ENCODE assay signal across 10 cellular contexts in genomic region chr6:40550096-40550731, GRCh38. TPM values are rescaled to one million over a fixed set of nuclear protein-coding genes. Genes with fewer than 3 reads are reported as not detected.
DNase-seq lines count a peak whose midpoint lies in the region; ATAC-seq and TF ChIP-seq lines count a peak whose summit lies in the region.
"Had no signal": no experiment of that assay in that cellular context is flagged by ENCODE, and none has a peak within 500 bp of the region (broad histone marks: within the 10 kb centered on the region; RNA-seq: fewer than 3 reads in every experiment).

No MANE protein-coding gene starts in this region.

- peak; percentile 50 for ATAC-seq in naive thymus-derived CD4-positive, alpha-beta T cell
- ATAC-seq in HG03280 (IDR thresholded peaks at IDR 0.05; ENCODE audit: unreplicated experiment) (no peak), HG03135 (IDR thresholded peaks at IDR 0.05; ENCODE audit: unreplicated experiment) (no peak), GM18873 (IDR thresholded peaks at IDR 0.05; ENCODE audit: low FRiP score, unreplicated experiment) (no peak)

- POLR2A ChIA-PET in OCI-LY7 (lab: Charles Lee): no interaction called here
- POLR2A ChIA-PET in naive thymus-derived CD4-positive, alpha-beta T cell (lab: Charles Lee): no interaction called here

- no peak overlapping the region for H3K27ac ChIP-seq in OCI-LY7 (ENCODE audit: low read depth, low read length, poor library complexity, severe bottlenecking)
- no peak overlapping the region for H3K27ac ChIP-seq in dorsolateral prefrontal cortex
- no peak overlapping the region for H3K27ac ChIP-seq in naive thymus-derived CD4-positive, alpha-beta T cell (ENCODE audit: low read depth, low read length)
- H3K27ac ChIP-seq: SJSA1 had no signal

- no peak overlapping the region for H3K4me3 ChIP-seq in OCI-LY7 (ENCODE audit: low read depth, low read length, poor library complexity, severe bottlenecking)
- no peak overlapping the region for H3K4me3 ChIP-seq in dorsolateral prefrontal cortex
- no peak overlapping the region for H3K4me3 ChIP-seq in naive thymus-derived CD4-positive, alpha-beta T cell (ENCODE audit: low read length)
- H3K4me3 ChIP-seq: SJSA1 had no signal

- no peaks in the 10 kb centered on the region for H3K4me1 Mint-ChIP-seq in CD14-positive monocyte
- peaks cover 0 to 1% (median 0%) of the 10 kb centered on the region in 7 donors for H3K4me1 Mint-ChIP-seq in naive thymus-derived CD4-positive, alpha-beta T cell
- H3K4me1 Mint-ChIP-seq: memory B cell had no signal

- DNase-seq in CD14-positive monocyte (ENCODE audit: low spot score): no peak
- peak; percentile 31 for DNase-seq in GM19238 (ENCODE audit: insufficient read length, low spot score)
- DNase-seq in OCI-LY7 (ENCODE audit: low spot score): peak; percentile 47
- DNase-seq in dorsolateral prefrontal cortex: peak in 1 of 10 donors; percentile 28
- peak in 1 of 9 donors; percentile 7 for DNase-seq in naive thymus-derived CD4-positive, alpha-beta T cell

- H3K36me3 ChIP-seq in OCI-LY7 (ENCODE audit: insufficient read depth, low read length): no peaks in the 10 kb centered on the region
- no peaks in the 10 kb centered on the region for H3K36me3 ChIP-seq in naive thymus-derived CD4-positive, alpha-beta T cell (ENCODE audit: control insufficient read depth in 2 of 3, insufficient read depth in 3 of 3, low read length in 3 of 3)
- H3K36me3 ChIP-seq: SJSA1 had no signal

- no peaks in the 10 kb centered on the region for H3K27me3 ChIP-seq in dorsolateral prefrontal cortex
- peaks cover 0 to 3% of the 10 kb centered on the region in 2 donors for H3K27me3 ChIP-seq in naive thymus-derived CD4-positive, alpha-beta T cell (ENCODE audit: control insufficient read depth in 2 of 2, insufficient read depth in 2 of 2, low read length in 2 of 2)
- H3K27me3 ChIP-seq: SJSA1 had no signal

- intact Hi-C loops in CD14-positive monocyte (cut with micrococcal nuclease) (no loop called here), OCI-LY7 (cut with micrococcal nuclease; ENCODE audit: unreplicated experiment) (loop anchor here (2.0 to 10.0 kb wide), 2 partner anchors 231 to 295 kb away; no protein-coding TSS in a partner anchor), dorsolateral prefrontal cortex (cut with DNase I) (no loop called here)
- intact Hi-C loops in naive thymus-derived CD4-positive, alpha-beta T cell (cut with micrococcal nuclease): no loop called here

- no peaks in the 10 kb centered on the region for H3K9me3 ChIP-seq in OCI-LY7 (ENCODE audit: low read length)
- H3K9me3 ChIP-seq in naive thymus-derived CD4-positive, alpha-beta T cell (ENCODE audit: control insufficient read depth in 2 of 3, low read length in 3 of 3): no peaks in the 10 kb centered on the region
- H3K9me3 ChIP-seq: SJSA1 had no signal

- peaks cover 3 to 11% (median 6%) of the 10 kb centered on the region in 3 donors for H3K27me3 Mint-ChIP-seq in CD14-positive monocyte (ENCODE audit: low read depth in 3 of 3)
- H3K27me3 Mint-ChIP-seq in naive thymus-derived CD4-positive, alpha-beta T cell: peaks cover 0 to 12% (median 0%) of the 10 kb centered on the region in 5 donors

- no TSS peak for BruUV-seq in OCI-LY7 (replicated peaks; lab: Mats Ljungman, UMichigan)

- H3K9me3 Mint-ChIP-seq in CD14-positive monocyte: no peaks in the 10 kb centered on the region
- no peaks in the 10 kb centered on the region for H3K9me3 Mint-ChIP-seq in naive thymus-derived CD4-positive, alpha-beta T cell
- H3K9me3 Mint-ChIP-seq: memory B cell had no signal

- H3K36me3 Mint-ChIP-seq in CD14-positive monocyte: no peaks in the 10 kb centered on the region
- H3K36me3 Mint-ChIP-seq in naive thymus-derived CD4-positive, alpha-beta T cell: no peaks in the 10 kb centered on the region
- H3K36me3 Mint-ChIP-seq: memory B cell had no signal

- H3K27ac Mint-ChIP-seq in CD14-positive monocyte: no peak overlapping the region
- no peak overlapping the region for H3K27ac Mint-ChIP-seq in naive thymus-derived CD4-positive, alpha-beta T cell
- H3K27ac Mint-ChIP-seq: memory B cell had no signal

- H3K4me3 Mint-ChIP-seq in CD14-positive monocyte: no peak overlapping the region
- H3K4me3 Mint-ChIP-seq in naive thymus-derived CD4-positive, alpha-beta T cell: no peak overlapping the region
- H3K4me3 Mint-ChIP-seq: memory B cell had no signal

- CTCF ChIA-PET in OCI-LY7 (lab: Charles Lee; ENCODE audit: unreplicated experiment): no interaction called here
- CTCF ChIA-PET in naive thymus-derived CD4-positive, alpha-beta T cell (lab: Charles Lee): no interaction called here

- H3K4me2 ChIP-seq in OCI-LY7 (ENCODE audit: low read length): no peak overlapping the region

- H3K4me1 ChIP-seq in OCI-LY7 (ENCODE audit: insufficient read depth, low read length, poor library complexity, severe bottlenecking): no peaks in the 10 kb centered on the region
- no peaks in the 10 kb centered on the region for H3K4me1 ChIP-seq in naive thymus-derived CD4-positive, alpha-beta T cell (ENCODE audit: control insufficient read depth in 2 of 2, insufficient read depth in 2 of 2, low read length in 2 of 2)
- H3K4me1 ChIP-seq: SJSA1 had no signal

- no peak overlapping the region for H2AFZ ChIP-seq in OCI-LY7 (ENCODE audit: low read length)

- peak; percentile 63 for TF ChIP-seq CTCF in CD14-positive monocyte (IDR thresholded peaks at IDR 0.05)
- TF ChIP-seq CTCF in OCI-LY7 (conservative IDR thresholded peaks at IDR 0.05; ENCODE audit: low read length): peak; percentile 82
- TF ChIP-seq CTCF in dorsolateral prefrontal cortex (IDR thresholded peaks at IDR 0.05 in 54 of 56, conservative IDR thresholded peaks at IDR 0.05 in 2 of 56; ENCODE audit: low read depth in 1 of 56, partially characterized antibody in 56 of 56): peak in 55 of 56 donors; percentile 21 to 65 (median 52)

- H3K79me2 ChIP-seq in OCI-LY7 (ENCODE audit: insufficient read depth, low read depth, low read length): no peaks in the 10 kb centered on the region

- H3K9me2 ChIP-seq in OCI-LY7 (ENCODE audit: insufficient read depth, low read length): no peaks in the 10 kb centered on the region

- no peaks in the 10 kb centered on the region for H4K20me1 ChIP-seq in OCI-LY7 (ENCODE audit: insufficient read depth, low read length)

RNA-seq across cellular contexts. Expression of gene LRFN2, which starts 37.0 kb away (rescaled TPM):
- polyA plus RNA-seq in CD14-positive monocyte: not detected
- not detected in 2 replicates for total RNA-seq in OCI-LY7 (2014; rRNA removed; shearing (Covaris generic))
- total RNA-seq in OCI-LY7 (2022) (not detected in 2 replicates), dorsolateral prefrontal cortex (10 to 100 TPM in 119 of 120 experiments, 1 to 10 TPM in 1; 7.1 to 43.1 (median 29.0) TPM)
- total RNA-seq in naive thymus-derived CD4-positive, alpha-beta T cell: 1 to 10 TPM in 1 of 5 experiments, under 1 TPM in 2, not detected in 2; 0.19 to 4.6 (median 0.96) TPM
- polyA plus RNA-seq in naive thymus-derived CD4-positive, alpha-beta T cell: under 1 TPM; 0.13 to 0.43 TPM
- total RNA-seq: SJSA1 had no signal
